1 cellular context compared by ENCODE assay signal in the genomic region with DNA sequence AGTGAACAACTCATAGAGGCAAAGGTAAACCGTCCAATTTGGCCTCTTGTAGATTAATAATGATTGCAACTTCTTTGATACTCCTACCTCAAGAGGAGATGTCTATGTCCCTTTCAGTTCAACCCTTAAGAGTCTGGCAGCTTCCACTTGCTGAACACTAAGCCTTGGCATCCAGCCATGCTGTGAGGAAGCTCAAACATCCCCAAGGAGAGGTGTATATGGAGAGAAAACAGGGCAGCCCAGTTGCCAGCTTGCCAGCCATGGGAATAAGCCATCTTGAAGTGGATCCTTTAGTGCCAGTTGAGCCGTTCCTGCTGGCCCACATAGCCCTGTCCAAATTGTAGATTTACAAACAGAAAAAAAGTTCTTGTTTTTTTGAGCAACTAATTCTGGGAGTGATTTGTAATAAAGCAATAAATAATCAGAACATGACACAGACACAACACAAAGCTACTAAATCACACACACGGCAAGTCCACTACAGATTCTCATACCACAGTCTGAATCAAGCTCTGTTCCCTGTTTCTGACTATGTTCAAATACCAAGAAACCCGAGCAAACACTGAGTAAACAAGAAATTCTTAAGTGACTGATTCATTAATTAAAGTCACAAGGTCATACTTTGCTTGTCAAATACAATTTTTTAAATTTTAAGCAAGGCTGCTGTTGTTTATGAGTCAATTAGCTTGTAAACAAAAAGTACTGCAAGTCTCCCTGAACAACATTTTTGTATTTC.
TF ChIP-seq lines count a peak whose summit lies in the region.

No MANE protein-coding gene starts in this region.

TF ChIP-seq in IMR-90, 13 proteins besides CTCF, POLR2A, EP300 and RAD21 (continued from another document):
- no peak for TF ChIP-seq BHLHE40 (IDR thresholded peaks at IDR 0.05; ENCODE audit: low read depth, low read length)
- TF ChIP-seq, protein P1, sequence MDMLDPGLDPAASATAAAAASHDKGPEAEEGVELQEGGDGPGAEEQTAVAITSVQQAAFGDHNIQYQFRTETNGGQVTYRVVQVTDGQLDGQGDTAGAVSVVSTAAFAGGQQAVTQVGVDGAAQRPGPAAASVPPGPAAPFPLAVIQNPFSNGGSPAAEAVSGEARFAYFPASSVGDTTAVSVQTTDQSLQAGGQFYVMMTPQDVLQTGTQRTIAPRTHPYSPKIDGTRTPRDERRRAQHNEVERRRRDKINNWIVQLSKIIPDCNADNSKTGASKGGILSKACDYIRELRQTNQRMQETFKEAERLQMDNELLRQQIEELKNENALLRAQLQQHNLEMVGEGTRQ (IDR thresholded peaks at IDR 0.05; ENCODE audit: low read depth, low read length) = no peak
- no peak for TF ChIP-seq CHD1 (IDR thresholded peaks at IDR 0.05; ENCODE audit: low read depth, low read length)
- no peak for TF ChIP-seq FOS (IDR thresholded peaks at IDR 0.05; ENCODE audit: low read depth, low read length)
